ENCODE assay signal across 1 cellular context in genomic region chr10:63628526-63629362, GRCh38.
TF ChIP-seq lines count a peak whose summit lies in the region.

No MANE protein-coding gene starts in this region.

TF ChIP-seq in SK-N-SH, 30 proteins besides CTCF, POLR2A, EP300 and RAD21 (continued from another document):
- TF ChIP-seq USF2 (IDR thresholded peaks at IDR 0.05; ENCODE audit: borderline replicate concordance, low read depth, low read length), result peak; percentile 52; the same call in 1 of the 2 replicates
- TF ChIP-seq FOXJ3 (CRISPR knock-in tag; IDR thresholded peaks at IDR 0.05), result 0 out of 2 replicates have a peak, but pooled peaks have one; percentile 50
- no peak for TF ChIP-seq GABPA (IDR thresholded peaks at IDR 0.05; ENCODE audit: low read depth)
- TF ChIP-seq NFIC (IDR thresholded peaks at IDR 0.05; ENCODE audit: borderline replicate concordance), result peak; percentile 79
- no peak for TF ChIP-seq YY1 (IDR thresholded peaks at IDR 0.05; ENCODE audit: low read depth)
- TF ChIP-seq NRF1 (IDR thresholded peaks at IDR 0.05; ENCODE audit: low read depth, low read length), result no peak
- no peak for TF ChIP-seq ELF1 (IDR thresholded peaks at IDR 0.05)
- peak; percentile 67 for TF ChIP-seq MAX (IDR thresholded peaks at IDR 0.05; ENCODE audit: low read depth)
- peak; percentile 50 for TF ChIP-seq POLR2AphosphoS5 (IDR thresholded peaks at IDR 0.05; ENCODE audit: low read depth, low read length)
- TF ChIP-seq TAF1 (IDR thresholded peaks at IDR 0.05; ENCODE audit: borderline replicate concordance, low read depth, low read length), result peak; percentile 15; the same call in 1 of the 2 replicates
- peak; percentile 8; the same call in 1 of the 2 replicates for TF ChIP-seq GATA2 (CRISPR knock-in tag; IDR thresholded peaks at IDR 0.05)
- no peak for TF ChIP-seq REST (IDR thresholded peaks at IDR 0.05; ENCODE audit: low read depth, low read length)
- TF ChIP-seq IRF3 (IDR thresholded peaks at IDR 0.05; ENCODE audit: low read depth, low read length), result no peak; the same call in 1 of the 2 replicates
